8 cellular contexts compared by ENCODE assay signal in genomic region chr21:44304846-44305245, GRCh38. TPM values are rescaled to one million over a fixed set of nuclear protein-coding genes. Genes with fewer than 3 reads are reported as not detected.
A peak's percentile ranks its signal among the peaks of the same experiment; 100 is the strongest.
DNase-seq lines count a peak whose midpoint lies in the region; ATAC-seq and TF ChIP-seq lines count a peak whose summit lies in the region.

No MANE protein-coding gene starts in this region.

- H3K4me3 ChIP-seq in kidney epithelial cell (ENCODE audit: low read depth, low read length), result no peak overlapping the region

- no peak overlapping the region for H3K27ac Mint-ChIP-seq in HFFc6
- H3K27ac Mint-ChIP-seq in MCF 10A (ENCODE audit: low read depth, unreplicated experiment), result no peak overlapping the region
- H3K27ac Mint-ChIP-seq in stimulated activated effector memory CD8-positive, alpha-beta T cell treated with anti-CD3 and anti-CD28 coated beads, Interleukin-12 subunit alpha, Interleukin-12 subunit beta, amount 100 ng/mL, for 72 hours, result no peak overlapping the region

- TF ChIP-seq CTCF in HFFc6 (IDR thresholded peaks at IDR 0.05) (peak; percentile 77), MCF 10A (IDR thresholded peaks at IDR 0.05; ENCODE audit: unreplicated experiment) (peak; percentile 63), kidney epithelial cell (IDR thresholded peaks at IDR 0.05; ENCODE audit: insufficient read depth, low read length, poor library complexity, severe bottlenecking) (peak; percentile 84)

- H3K36me3 Mint-ChIP-seq in HFFc6 (ENCODE audit: low read depth) (no peaks in the 10 kb centered on the region), MCF 10A (ENCODE audit: insufficient read depth, unreplicated experiment) (peaks cover 6% of the 10 kb centered on the region)
- peaks cover 45% of the 10 kb centered on the region for H3K36me3 Mint-ChIP-seq in stimulated activated effector memory CD8-positive, alpha-beta T cell treated with anti-CD3 and anti-CD28 coated beads, Interleukin-12 subunit alpha, Interleukin-12 subunit beta, amount 100 ng/mL, for 72 hours

- H3K4me1 Mint-ChIP-seq in HFFc6 (ENCODE audit: low read depth), result peaks cover 16% of the 10 kb centered on the region
- H3K4me1 Mint-ChIP-seq in MCF 10A (ENCODE audit: insufficient read depth, unreplicated experiment), result peaks cover 3% of the 10 kb centered on the region
- peaks cover 44% of the 10 kb centered on the region for H3K4me1 Mint-ChIP-seq in stimulated activated effector memory CD8-positive, alpha-beta T cell treated with anti-CD3 and anti-CD28 coated beads, Interleukin-12 subunit alpha, Interleukin-12 subunit beta, amount 100 ng/mL, for 72 hours

- intact Hi-C loops in MCF 10A (cut with micrococcal nuclease), result no loop called here

- POLR2A ChIA-PET in MCF 10A (lab: Yijun Ruan, JAX), result no interaction called here

- no peaks in the 10 kb centered on the region for H3K27me3 ChIP-seq in kidney epithelial cell (ENCODE audit: control insufficient read depth, insufficient read depth, low read length)

- H3K27me3 Mint-ChIP-seq in HFFc6 (ENCODE audit: insufficient read depth), result peaks cover 5% of the 10 kb centered on the region
- no peaks in the 10 kb centered on the region for H3K27me3 Mint-ChIP-seq in MCF 10A (ENCODE audit: insufficient read depth, unreplicated experiment)

- DNase-seq in CMK (ENCODE audit: low read depth) (peak; percentile 49), HFFc6 (no peak), SW 1271 (lab: John Stamatoyannopoulos, UW) (peak; percentile 3 to 20), MCF 10A (ENCODE audit: unreplicated experiment) (peak; percentile 36), kidney epithelial cell (ENCODE audit: low read depth) (no peak), DMS153 (lab: John Stamatoyannopoulos, UW) (no peak), GF-D8 (lab: John Stamatoyannopoulos, UW) (no peak)
- no peak for DNase-seq in stimulated activated effector memory CD8-positive, alpha-beta T cell treated with anti-CD3 and anti-CD28 coated beads, Interleukin-12 subunit alpha, Interleukin-12 subunit beta, amount 100 ng/mL, for 72 hours (ENCODE audit: low spot score in 2 of 2)

- BruUV-seq in MCF 10A (replicated peaks; lab: Mats Ljungman, UMichigan), result no TSS peak

- CTCF ChIA-PET in MCF 10A (lab: Yijun Ruan, JAX), result interaction anchor here (0.7 to 1.3 kb wide), 3 partner anchors 8 to 50 kb away, joined by 3 to 6 read pairs (median 4); no protein-coding TSS in a partner anchor

- no peaks in the 10 kb centered on the region for H3K36me3 ChIP-seq in kidney epithelial cell (ENCODE audit: control insufficient read depth, insufficient read depth, low read length)

- H3K4me3 Mint-ChIP-seq in HFFc6, result no peak overlapping the region
- H3K4me3 Mint-ChIP-seq in MCF 10A (ENCODE audit: unreplicated experiment), result no peak overlapping the region
- no peak overlapping the region for H3K4me3 Mint-ChIP-seq in stimulated activated effector memory CD8-positive, alpha-beta T cell treated with anti-CD3 and anti-CD28 coated beads, Interleukin-12 subunit alpha, Interleukin-12 subunit beta, amount 100 ng/mL, for 72 hours

- no peaks in the 10 kb centered on the region for H3K9me3 Mint-ChIP-seq in HFFc6
- no peaks in the 10 kb centered on the region for H3K9me3 Mint-ChIP-seq in MCF 10A (ENCODE audit: unreplicated experiment)
- H3K9me3 Mint-ChIP-seq in stimulated activated effector memory CD8-positive, alpha-beta T cell treated with anti-CD3 and anti-CD28 coated beads, Interleukin-12 subunit alpha, Interleukin-12 subunit beta, amount 100 ng/mL, for 72 hours, result no peaks in the 10 kb centered on the region

- peak; percentile 48 for ATAC-seq in stimulated activated effector memory CD8-positive, alpha-beta T cell treated with anti-CD3 and anti-CD28 coated beads, Interleukin-12 subunit alpha, Interleukin-12 subunit beta, amount 100 ng/mL, for 72 hours

RNA-seq across cellular contexts. Expression of gene PFKL, which starts 5.0 kb away (rescaled TPM):
- 100 to 1,000 TPM; 100 to 123 (median 107) TPM for total RNA-seq in HFFc6 (2021; fragmentation: NEBNext Ultra II Directional; extraction: Animal tissue kit (Norgen Biotek cat#: 25700))
- 68.0 and 90.2 TPM in 2 replicates for total RNA-seq in MCF 10A (2022)
- 75.8 and 89.9 TPM in 2 replicates for total RNA-seq in kidney epithelial cell

RNA-seq across cellular contexts. Expression of gene AIRE, which starts 19.2 kb away (rescaled TPM):
- total RNA-seq in HFFc6 (2021; fragmentation: NEBNext Ultra II Directional; extraction: Animal tissue kit (Norgen Biotek cat#: 25700)), result under 1 TPM in 2 of 6 experiments, not detected in 4; 0.05 to 0.12 TPM
- total RNA-seq in MCF 10A (2022), result not detected in 2 replicates
- 0.17 TPM in 1 of 2 replicates, not detected in the other for total RNA-seq in kidney epithelial cell

RNA-seq across cellular contexts. Expression of gene CFAP410, which starts 34.3 kb away (rescaled TPM):
- total RNA-seq in HFFc6 (2021; fragmentation: NEBNext Ultra II Directional; extraction: Animal tissue kit (Norgen Biotek cat#: 25700)), result 10 to 100 TPM in 3 of 6 experiments, 1 to 10 TPM in 3; 7.5 to 13.0 (median 9.7) TPM
- total RNA-seq in MCF 10A (2022), result 10.1 and 13.3 TPM in 2 replicates
- total RNA-seq in kidney epithelial cell, result 20.2 and 27.0 TPM in 2 replicates

RNA-seq across cellular contexts. Expression of gene DNMT3L, which starts 43.1 kb away (rescaled TPM):
- total RNA-seq in HFFc6 (2021; fragmentation: NEBNext Ultra II Directional; extraction: Animal tissue kit (Norgen Biotek cat#: 25700)), result not detected
- total RNA-seq in MCF 10A (2022), result not detected in 2 replicates
- total RNA-seq in kidney epithelial cell, result not detected in 2 replicates

RNA-seq across cellular contexts. Expression of gene TRPM2, which starts 48.6 kb away (rescaled TPM):
- total RNA-seq in HFFc6 (2021; fragmentation: NEBNext Ultra II Directional; extraction: Animal tissue kit (Norgen Biotek cat#: 25700)), result under 1 TPM in 4 of 6 experiments, not detected in 2; 0.09 to 0.31 (median 0.20) TPM
- 10.0 and 11.0 TPM in 2 replicates for total RNA-seq in MCF 10A (2022)
- total RNA-seq in kidney epithelial cell, result 2.8 and 2.9 TPM in 2 replicates

Comparison
In these comparisons a context has a peak if more than half of its experiments do, and no peak if none do; other contexts are left out.
1. DNase-seq: peak in CMK (single experiment), SW 1271 (2 of 2) and MCF 10A (single experiment); none in HFFc6 (single experiment), kidney epithelial cell (single experiment), stimulated activated effector memory CD8-positive, alpha-beta T cell treated with anti-CD3 and anti-CD28 coated beads, Interleukin-12 subunit alpha, Interleukin-12 subunit beta, amount 100 ng/mL, for 72 hours (0 of 2), DMS153 (single experiment) and GF-D8 (single experiment).
2. Peak in every context shown above with its lines, with median percentiles within 50 percentile points of each other: CTCF ChIP-seq.